9 cellular contexts compared by ENCODE assay signal in the genomic region with DNA sequence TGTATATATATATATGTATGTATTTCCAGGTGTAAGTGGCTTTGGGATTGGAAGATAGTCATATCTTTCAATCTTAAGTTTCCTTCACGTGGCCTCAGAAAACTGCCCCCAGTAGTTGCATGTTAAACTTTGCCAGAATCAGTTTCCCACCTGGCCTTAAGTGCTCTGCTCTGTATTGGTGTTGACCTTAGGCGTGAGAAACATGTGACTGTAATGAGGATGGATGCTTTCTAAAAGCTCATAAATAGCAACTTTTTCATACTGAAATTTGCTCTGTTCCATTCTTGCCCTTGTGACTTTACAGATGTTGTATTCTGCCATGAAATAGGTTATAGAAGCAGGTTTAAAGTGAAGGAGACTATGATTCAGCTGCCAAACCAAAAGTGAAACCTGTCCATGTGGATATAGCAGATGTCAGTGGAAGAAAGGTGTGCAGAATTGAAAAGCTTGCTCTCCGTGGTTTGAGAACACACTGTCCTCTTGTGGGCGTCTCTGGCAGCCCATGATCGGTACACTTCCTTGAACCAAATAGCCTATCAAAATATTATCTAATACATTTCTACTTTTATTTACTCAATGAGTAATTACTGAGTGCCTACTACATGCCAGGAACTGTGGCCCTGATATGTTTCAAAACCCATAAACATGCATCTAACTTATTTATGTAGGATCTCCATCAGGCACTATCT. TPM values are rescaled to one million over a fixed set of nuclear protein-coding genes. Genes with fewer than 3 reads are reported as not detected.
A peak's percentile ranks its signal among the peaks of the same experiment; 100 is the strongest.
DNase-seq lines count a peak whose midpoint lies in the region; ATAC-seq and TF ChIP-seq lines count a peak whose summit lies in the region.
"Had no signal": no experiment of that assay in that cellular context is flagged by ENCODE, and none has a peak within 500 bp of the region (broad histone marks: within the 10 kb centered on the region; RNA-seq: fewer than 3 reads in every experiment).

No MANE protein-coding gene starts in this region.

- no peaks in the 10 kb centered on the region for H3K9me2 ChIP-seq in GM23248 (ENCODE audit: insufficient read depth)

- H3K36me3 ChIP-seq in GM23248 (ENCODE audit: low read depth), result no peaks in the 10 kb centered on the region

- 82 to 85% methylated on average over 5 of the region's 5 CpGs for WGBS in GM23248 (ENCODE audit: low coverage in 1 of 2, low lambda C conversion rate in 2 of 2, missing lambda C conversion rate in 2 of 2), 2 experiments

- no peaks in the 10 kb centered on the region for H3K27me3 ChIP-seq in GM23248 (replicated peaks; ENCODE audit: insufficient read depth)

- H3K4me3 ChIP-seq in GM23248, result no peak overlapping the region

- DNase-seq in kidney tubule cell (ENCODE audit: low spot score) (peak; percentile 53), DMS114 treated with DMSO at 0.1 percent for 48 hours (lab: John Stamatoyannopoulos, UW; ENCODE audit: unreplicated experiment) (no peak), GM23248 (no peak)
- DNase-seq: SW 1271 had no signal

- H3K27ac ChIP-seq in VCaP (peak overlapping the region; percentile 89), GM23248 (no peak overlapping the region)

- H3K9me3 ChIP-seq in GM23248 (ENCODE audit: low read depth), result no peaks in the 10 kb centered on the region

- no peak overlapping the region for H2AFZ ChIP-seq in GM23248

- no peak overlapping the region for H3K4me2 ChIP-seq in GM23248 (ENCODE audit: unreplicated experiment)

- H3K79me2 ChIP-seq in GM23248 (ENCODE audit: insufficient read depth), result no peaks in the 10 kb centered on the region

- ATAC-seq in HG02759 (IDR thresholded peaks at IDR 0.05; ENCODE audit: unreplicated experiment) (peak; percentile 59), GM21723 (IDR thresholded peaks at IDR 0.05; ENCODE audit: unreplicated experiment) (no peak), GM21381 (IDR thresholded peaks at IDR 0.05; ENCODE audit: unreplicated experiment) (no peak)

- no peak overlapping the region for H3K9ac ChIP-seq in GM23248

- in situ Hi-C loops in GM23248 (cut with MboI), result loop anchor here (25.0 kb wide), 1 partner anchor 180 kb away; no protein-coding TSS in a partner anchor

- H3K4me1 ChIP-seq in GM23248 (ENCODE audit: insufficient read depth), result peaks cover 11% of the 10 kb centered on the region

- peaks cover 13% of the 10 kb centered on the region for H3F3A ChIP-seq in GM23248 (ENCODE audit: insufficient read depth)

- peak; percentile 41; the same call in 2 of the 3 replicates for TF ChIP-seq CTCF in GM12872 (IDR thresholded peaks at IDR 0.05; ENCODE audit: insufficient read depth, low read depth, low read length)
- TF ChIP-seq CTCF in VCaP (conservative IDR thresholded peaks at IDR 0.05), result peak; percentile 82

- H4K20me1 ChIP-seq in GM23248 (ENCODE audit: insufficient read depth), result no peaks in the 10 kb centered on the region

RNA-seq across cellular contexts. Expression of a gene that starts 15.8 kb away (rescaled TPM):
- total RNA-seq in GM23248 (2014; rRNA removed; shearing (Covaris generic)), result 16.2 and 26.1 TPM in 2 replicates
- 19.5 and 20.5 TPM in 2 replicates for polyA plus RNA-seq in GM23248 (2016; fragmentation: Nextera tagmentation; extraction: Ambion mirVana)

RNA-seq across cellular contexts. Expression of a gene that starts 42.0 kb away (rescaled TPM):
- 13.2 and 18.5 TPM in 2 replicates for total RNA-seq in GM23248 (2014; rRNA removed; shearing (Covaris generic))
- polyA plus RNA-seq in GM23248 (2016; fragmentation: Nextera tagmentation; extraction: Ambion mirVana), result 11.9 and 13.0 TPM in 2 replicates
